Comparison of ENCODE assay signal across 11 cellular contexts in genomic region chr2:25310690-25310964, GRCh38. TPM values are rescaled to one million over a fixed set of nuclear protein-coding genes. Genes with fewer than 3 reads are reported as not detected.
DNase-seq lines count a peak whose midpoint lies in the region; ATAC-seq and TF ChIP-seq lines count a peak whose summit lies in the region.
"Had no signal": no experiment of that assay in that cellular context is flagged by ENCODE, and none has a peak within 500 bp of the region (broad histone marks: within the 10 kb centered on the region; RNA-seq: fewer than 3 reads in every experiment).

No MANE protein-coding gene starts in this region.

- no peak overlapping the region for H2AFZ ChIP-seq in HCT116 (ENCODE audit: low read depth, low read length, poor library complexity, severe bottlenecking)

- RAD21 ChIA-PET in HCT116 (lab: Charles Lee; ENCODE audit: low non-redundant PET in 1 of 2, low total read pairs in 2 of 2, uncharacterized antibody in 2 of 2, unreplicated experiment in 2 of 2) = no interaction called here

- no peaks in the 10 kb centered on the region for H3K36me3 ChIP-seq in HCT116 (ENCODE audit: control insufficient read depth in 1 of 2, insufficient read depth in 2 of 2, low read length in 2 of 2)
- H3K36me3 ChIP-seq in prostate gland = no peaks in the 10 kb centered on the region

- no peak for ATAC-seq in HCT116
- ATAC-seq in HG02885 (IDR thresholded peaks at IDR 0.05; ENCODE audit: poor library complexity, unreplicated experiment) = no peak

- 47% methylated on average over 6 of the region's 6 CpGs for WGBS in prostate gland

- TF ChIP-seq POLR2A in HCT116 (IDR thresholded peaks at IDR 0.05; ENCODE audit: borderline replicate concordance, extremely low read depth, insufficient read depth, insufficient read length) (no peak), prostate gland (IDR thresholded peaks at IDR 0.05) (no peak)

- H3K27ac ChIP-seq in HCT116 (ENCODE audit: low read depth, low read length) (peak overlapping the region; percentile 54), caudate nucleus (ENCODE audit: low read depth, low read length) (peak overlapping the region; percentile 70), prostate gland (peak overlapping the region; percentile 34 to 42)
- H3K27ac ChIP-seq: neutrophil had no signal

- H3K4me1 ChIP-seq in HCT116 (ENCODE audit: control insufficient read depth in 1 of 2, insufficient read depth in 2 of 2, low read length in 2 of 2) (peaks cover 22 to 28% of the 10 kb centered on the region in 2 experiments), prostate gland (replicated peaks) (peaks cover 20% of the 10 kb centered on the region)

- no peaks in the 10 kb centered on the region for H3K9me2 ChIP-seq in HCT116 (ENCODE audit: insufficient read depth)

- CTCF ChIA-PET in HCT116 (lab: Charles Lee) = no interaction called here

- H3K9me3 ChIP-seq in HCT116 (ENCODE audit: control insufficient read depth in 1 of 2, insufficient read depth in 1 of 2, low read depth in 1 of 2, low read length in 2 of 2) = no peaks in the 10 kb centered on the region
- H3K9me3 ChIP-seq in prostate gland = no peaks in the 10 kb centered on the region
- H3K9me3 ChIP-seq: neutrophil, upper lobe of left lung had no signal

- H3K27me3 ChIP-seq in HCT116 (ENCODE audit: insufficient read depth, low read length) (no peaks in the 10 kb centered on the region), prostate gland (replicated peaks; ENCODE audit: insufficient read depth) (no peaks in the 10 kb centered on the region)
- H3K27me3 ChIP-seq: neutrophil, upper lobe of left lung had no signal

- H3K4me2 ChIP-seq in HCT116 (ENCODE audit: low read length) = peak overlapping the region; percentile 33; the same call in 1 of the 2 replicates
- H3K4me2 ChIP-seq: smooth muscle cell had no signal

- intact Hi-C loops in HCT116 (cut with micrococcal nuclease) = no loop called here
- intact Hi-C loops in prostate gland (cut with DNase I) = no loop called here

- BruUV-seq in HCT116 (replicated peaks; lab: Mats Ljungman, UMichigan) = no TSS peak

- TF ChIP-seq RAD21 in HCT116 (IDR thresholded peaks at IDR 0.05; ENCODE audit: low read depth) = no peak

- H3K9ac ChIP-seq in HCT116 (ENCODE audit: low read length) = no peak overlapping the region

- H3K79me2 ChIP-seq in HCT116 (ENCODE audit: insufficient read depth, low read length) = 0 out of 2 replicates have a peak, but pooled peaks cover 2% of the 10 kb centered on the region

- no peak overlapping the region for H3K4me3 ChIP-seq in HCT116 (replicated peaks in 1 of 2; ENCODE audit: low read depth in 1 of 2, low read length in 2 of 2)
- H3K4me3 ChIP-seq in prostate gland = no peak overlapping the region
- H3K4me3 ChIP-seq: smooth muscle cell, upper lobe of left lung had no signal

- TF ChIP-seq CTCF in HCT116 (IDR thresholded peaks at IDR 0.05 in 2 of 3, conservative IDR thresholded peaks at IDR 0.05 in 1 of 3; ENCODE audit: borderline replicate concordance in 1 of 3, insufficient read depth in 1 of 3, low read depth in 2 of 3, low read length in 2 of 3) = no peak
- no peak for TF ChIP-seq CTCF in prostate gland (IDR thresholded peaks at IDR 0.05)

- H4K20me1 ChIP-seq in HCT116 (ENCODE audit: insufficient read depth) = no peaks in the 10 kb centered on the region

- peak; percentile 56 for DNase-seq in NCI-H748 (lab: John Stamatoyannopoulos, UW; ENCODE audit: unreplicated experiment)
- no peak for DNase-seq in NCI-H748 treated with DMSO at 0.1 percent for 48 hours (lab: John Stamatoyannopoulos, UW)
- no peak for DNase-seq in HCT116 (ENCODE audit: low read depth, low spot score)
- DNase-seq in caudate nucleus (lab: John Stamatoyannopoulos, UW) = no peak
- no peak for DNase-seq in prostate gland (ENCODE audit: low spot score)
- no peak for DNase-seq in DMS 273 treated with DMSO at 0.1 percent for 48 hours (lab: John Stamatoyannopoulos, UW)
- no peak for DNase-seq in iPS-NIHi7 (ENCODE audit: extremely low spot score)

- POLR2A ChIA-PET in HCT116 (lab: Charles Lee) = no interaction called here

TF ChIP-seq in HCT116, 20 proteins besides CTCF, POLR2A, EP300 and RAD21:
- TF ChIP-seq MAX (IDR thresholded peaks at IDR 0.05) (no peak), CEBPB (IDR thresholded peaks at IDR 0.05; ENCODE audit: low read depth) (no peak)
TF ChIP-seq in HCT116: peak in this region for 0.

RNA-seq across cellular contexts. Expression of gene DNMT3A, which starts 31.1 kb away (rescaled TPM):
- total RNA-seq in HCT116 (2021; ENCODE audit: unreplicated experiment) (14.3 TPM), prostate gland (10 to 100 TPM in 1 of 2 donors, 1 to 10 TPM in 1; 8.7 to 28.2 TPM)
- 7.3 and 7.6 TPM in 2 replicates for polyA plus RNA-seq in HCT116 (2012)
